Comparison of ENCODE assay signal across 11 cellular contexts in genomic region chr6:135722679-135723078, GRCh38.
A peak's percentile ranks its signal among the peaks of the same experiment; 100 is the strongest.
DNase-seq lines count a peak whose midpoint lies in the region; ATAC-seq and TF ChIP-seq lines count a peak whose summit lies in the region.
"Had no signal": no experiment of that assay in that cellular context is flagged by ENCODE, and none has a peak within 500 bp of the region (broad histone marks: within the 10 kb centered on the region; RNA-seq: fewer than 3 reads in every experiment).

No MANE protein-coding gene starts in this region.

- peaks cover 36% of the 10 kb centered on the region for H3K9me3 Mint-ChIP-seq in activated CD4-positive, alpha-beta T cell treated with anti-CD3 and anti-CD28 coated beads, Interleukin-2, amount 10 ng/mL, durations not matched to agents 24 days and 14 days

- no peaks in the 10 kb centered on the region for H3K36me3 ChIP-seq in psoas muscle (ENCODE audit: insufficient read depth in 1 of 2, low read depth in 1 of 2)
- H3K36me3 ChIP-seq: BLaER1 had no signal

- no peak overlapping the region for H3K4me3 Mint-ChIP-seq in activated CD4-positive, alpha-beta T cell treated with anti-CD3 and anti-CD28 coated beads, Interleukin-2, amount 10 ng/mL, durations not matched to agents 24 days and 14 days

- H3K27ac ChIP-seq in psoas muscle, result no peak overlapping the region
- H3K27ac ChIP-seq: BLaER1 had no signal

- peaks cover 12% of the 10 kb centered on the region for H3K36me3 Mint-ChIP-seq in activated CD4-positive, alpha-beta T cell treated with anti-CD3 and anti-CD28 coated beads, Interleukin-2, amount 10 ng/mL, durations not matched to agents 24 days and 14 days (ENCODE audit: low read depth)

- DNase-seq in activated CD4-positive, alpha-beta T cell treated with anti-CD3 and anti-CD28 coated beads, Interleukin-2, amount 10 ng/mL, durations not matched to agents 24 days and 14 days, result no peak
- DNase-seq in activated CD4-positive, alpha-beta T cell treated with anti-CD3 and anti-CD28 coated beads, Interleukin-2, amount 50 U/mL, for 4 hours, result no peak
- peak; percentile 89 for DNase-seq in HT1080 (ENCODE audit: low read depth)
- peak; percentile 99 for DNase-seq in epithelial cell of proximal tubule (ENCODE audit: low read depth)
- DNase-seq in stimulated activated naive CD8-positive, alpha-beta T cell treated with anti-CD3 and anti-CD28 coated beads, Interleukin-15, Interleukin-2, amounts not matched to agents 100 U/mL and 50 U/mL, for 24 hours, result peak; percentile 31
- no peak for DNase-seq in psoas muscle
- no peak for DNase-seq in activated naive CD4-positive, alpha-beta T cell (lab: John Stamatoyannopoulos, UW)
- DNase-seq: activated CD4-positive, alpha-beta T cell treated with anti-CD3 and anti-CD28 coated beads for 1 hour; left cardiac atrium had no signal

- peak overlapping the region; percentile 35 for H3K27ac Mint-ChIP-seq in activated CD4-positive, alpha-beta T cell treated with anti-CD3 and anti-CD28 coated beads, Interleukin-2, amount 10 ng/mL, durations not matched to agents 24 days and 14 days

- peaks cover 9% of the 10 kb centered on the region for H3K4me1 Mint-ChIP-seq in activated CD4-positive, alpha-beta T cell treated with anti-CD3 and anti-CD28 coated beads, Interleukin-2, amount 10 ng/mL, durations not matched to agents 24 days and 14 days

- WGBS in psoas muscle, 3 donors, result 76 to 82% (median 77%) methylated on average over 5 of the region's 5 CpGs

- TF ChIP-seq CTCF in epithelial cell of proximal tubule (conservative IDR thresholded peaks at IDR 0.05; ENCODE audit: low read depth, low read length) (no peak), psoas muscle (IDR thresholded peaks at IDR 0.05) (no peak)

- no peaks in the 10 kb centered on the region for H3K9me3 ChIP-seq in psoas muscle

- H3K4me3 ChIP-seq in epithelial cell of proximal tubule (ENCODE audit: low read depth, low read length) (no peak overlapping the region), psoas muscle (no peak overlapping the region)
- H3K4me3 ChIP-seq: BLaER1 had no signal

- ATAC-seq in stimulated activated naive CD8-positive, alpha-beta T cell treated with anti-CD3 and anti-CD28 coated beads, Interleukin-15, Interleukin-2, amounts not matched to agents 100 U/mL and 50 U/mL, for 24 hours, result peak; percentile 96
- ATAC-seq in GM21576 (IDR thresholded peaks at IDR 0.05; ENCODE audit: unreplicated experiment) (no peak), psoas muscle (no peak)

- H3K4me1 ChIP-seq in psoas muscle, result no peaks in the 10 kb centered on the region
- H3K4me1 ChIP-seq: BLaER1 had no signal

- intact Hi-C loops in activated CD4-positive, alpha-beta T cell treated with anti-CD3 and anti-CD28 coated beads, Interleukin-2, amount 10 ng/mL, durations not matched to agents 24 days and 14 days (cut with micrococcal nuclease), result no loop called here
- intact Hi-C loops in psoas muscle (cut with DNase I), result no loop called here

- peaks cover 2% of the 10 kb centered on the region for H3K27me3 Mint-ChIP-seq in activated CD4-positive, alpha-beta T cell treated with anti-CD3 and anti-CD28 coated beads, Interleukin-2, amount 10 ng/mL, durations not matched to agents 24 days and 14 days

- H3K27me3 ChIP-seq in psoas muscle (ENCODE audit: insufficient read depth in 3 of 3, low read length in 2 of 3), result no peaks in the 10 kb centered on the region
- H3K27me3 ChIP-seq: BLaER1 had no signal

Comparison
In these comparisons a context has a peak if more than half of its experiments do, and no peak if none do; other contexts are left out.
1. DNase-seq: peak in HT1080 (single experiment), epithelial cell of proximal tubule (single experiment) and stimulated activated naive CD8-positive, alpha-beta T cell treated with anti-CD3 and anti-CD28 coated beads, Interleukin-15, Interleukin-2, amounts not matched to agents 100 U/mL and 50 U/mL, for 24 hours (single experiment); none in activated CD4-positive, alpha-beta T cell treated with anti-CD3 and anti-CD28 coated beads, Interleukin-2, amount 10 ng/mL, durations not matched to agents 24 days and 14 days (single experiment), activated CD4-positive, alpha-beta T cell treated with anti-CD3 and anti-CD28 coated beads, Interleukin-2, amount 50 U/mL, for 4 hours (0 of 2), psoas muscle (0 of 2) and activated naive CD4-positive, alpha-beta T cell (0 of 4).